Comparison of ENCODE assay signal across 10 cellular contexts in genomic region chr12:69348162-69348938, GRCh38. TPM values are rescaled to one million over a fixed set of nuclear protein-coding genes. Genes with fewer than 3 reads are reported as not detected.
DNase-seq lines count a peak whose midpoint lies in the region; ATAC-seq and TF ChIP-seq lines count a peak whose summit lies in the region.
"Had no signal": no experiment of that assay in that cellular context is flagged by ENCODE, and none has a peak within 500 bp of the region (broad histone marks: within the 10 kb centered on the region; RNA-seq: fewer than 3 reads in every experiment).

Gene LYZ (plus strand): TSS chr12:69348381. CDS start chr12:69348409, 28 bp downstream.

- no peak within 1 kb of the TSS for H3K4me3 ChIP-seq in PC-3 (ENCODE audit: low read length)

- H3K4me3 Mint-ChIP-seq in progenitor cell of endocrine pancreas (ENCODE audit: low read depth): peak within 1 kb of the TSS; percentile 47

- no peak within 1 kb of the TSS for H2AFZ ChIP-seq in PC-3 (ENCODE audit: low read length)

- H3K9ac ChIP-seq in PC-3 (ENCODE audit: low read length): no peak within 1 kb of the TSS

- no peak within 1 kb of the TSS for H3K4me2 ChIP-seq in PC-3 (ENCODE audit: low read length)

- no peaks in the 10 kb centered on the region for H3K9me3 ChIP-seq in PC-3 (ENCODE audit: low read length)

- peaks cover 34% of the 10 kb centered on the region for H3K4me1 Mint-ChIP-seq in progenitor cell of endocrine pancreas (ENCODE audit: low read depth)

- H3K27me3 ChIP-seq in PC-3 (ENCODE audit: low read length): no peaks in the 10 kb centered on the region

- ATAC-seq in PC-3: peak; percentile 51; the same call in 1 of the 2 replicates
- ATAC-seq in left cardiac atrium: peak in 1 of 2 donors; percentile 88

- H3K36me3 ChIP-seq in PC-3 (ENCODE audit: low read depth, low read length): no peaks in the 10 kb centered on the region

- no TSS peak for BruUV-seq in PC-3 (replicated peaks; lab: Mats Ljungman, UMichigan)

- no peaks in the 10 kb centered on the region for H3K79me2 ChIP-seq in PC-3 (ENCODE audit: low read length)

- no peaks in the 10 kb centered on the region for H3F3A ChIP-seq in PC-3 (ENCODE audit: low read length, unreplicated experiment)

- H3K27ac Mint-ChIP-seq in progenitor cell of endocrine pancreas: peak within 1 kb of the TSS; percentile 75

- TF ChIP-seq POLR2A in erythroblast (IDR thresholded peaks at IDR 0.05; ENCODE audit: low read length): no peak

- TF ChIP-seq CTCF in PC-3 (conservative IDR thresholded peaks at IDR 0.05; ENCODE audit: low read depth, low read length): no peak
- TF ChIP-seq CTCF in progenitor cell of endocrine pancreas (IDR thresholded peaks at IDR 0.05; ENCODE audit: unreplicated experiment): no peak
- TF ChIP-seq CTCF in GM10266 (IDR thresholded peaks at IDR 0.05; ENCODE audit: control insufficient read depth, insufficient read depth, low read depth, missing control alignments): no peak

- H3K36me3 Mint-ChIP-seq in progenitor cell of endocrine pancreas (ENCODE audit: insufficient read depth): no peaks in the 10 kb centered on the region

- H3K9me3 Mint-ChIP-seq in progenitor cell of endocrine pancreas (ENCODE audit: low read depth): no peaks in the 10 kb centered on the region

- intact Hi-C loops in PC-3 (cut with micrococcal nuclease) (no loop called here), left cardiac atrium (cut with DNase I) (no loop called here)

- H4K20me1 ChIP-seq in PC-3 (ENCODE audit: low read length): no peaks in the 10 kb centered on the region

- no peaks in the 10 kb centered on the region for H3K4me1 ChIP-seq in PC-3 (ENCODE audit: insufficient read depth, low read length)

- no peaks in the 10 kb centered on the region for H3K27me3 Mint-ChIP-seq in progenitor cell of endocrine pancreas

- POLR2A ChIA-PET in PC-3 (lab: Charles Lee; ENCODE audit: unreplicated experiment): no interaction called here

- CTCF ChIA-PET in PC-3 (lab: Charles Lee): no interaction called here

- H3K27ac ChIP-seq in PC-3 (ENCODE audit: low read length): no peak within 1 kb of the TSS

- peak; percentile 89 for DNase-seq in CD1c-positive myeloid dendritic cell (ENCODE audit: extremely low spot score)
- DNase-seq in PC-3: no peak
- DNase-seq in left cardiac atrium: no peak
- no peak for DNase-seq in progenitor cell of endocrine pancreas (ENCODE audit: low spot score, unreplicated experiment)
- DNase-seq in erythroblast (lab: John Stamatoyannopoulos, UW): no peak
- DNase-seq in SHP77 treated with DMSO at 0.1 percent for 48 hours (lab: John Stamatoyannopoulos, UW): no peak
- DNase-seq in NCI-H2107 (lab: John Stamatoyannopoulos, UW): no peak
- no peak for DNase-seq in GM10266 (ENCODE audit: extremely low spot score)
- DNase-seq: posterior cingulate gyrus had no signal

- no peaks in the 10 kb centered on the region for H3K9me2 ChIP-seq in PC-3 (replicated peaks; ENCODE audit: low read length)

RNA-seq across cellular contexts. Expression of gene LYZ, which starts in this region (rescaled TPM):
- total RNA-seq in PC-3 (2014; rRNA removed) (not detected in 2 replicates), left cardiac atrium (10 to 100 TPM; 23.1 to 80.0 TPM), progenitor cell of endocrine pancreas (8.8 and 11.1 TPM in 2 replicates)
- total RNA-seq: H4 had no signal

Comparison
In these comparisons a context has a peak if more than half of its experiments do, and no peak if none do; other contexts are left out.
1. Peak in ATAC-seq in PC-3; RNA of the gene not detected or under 1 TPM.